ENCODE assay signal across 23 cellular contexts in genomic region chr12:121860257-121860656, GRCh38. TPM values are rescaled to one million over a fixed set of nuclear protein-coding genes. Genes with fewer than 3 reads are reported as not detected.
DNase-seq lines count a peak whose midpoint lies in the region; ATAC-seq, FAIRE-seq and TF ChIP-seq lines count a peak whose summit lies in the region.
"Had no signal": no experiment of that assay in that cellular context is flagged by ENCODE, and none has a peak within 500 bp of the region (broad histone marks: within the 10 kb centered on the region; RNA-seq: fewer than 3 reads in every experiment).

No MANE protein-coding gene starts in this region.

- peak; percentile 10 for DNase-seq in DMS53 treated with DMSO at 0.1 percent for 48 hours (lab: John Stamatoyannopoulos, UW; ENCODE audit: unreplicated experiment)
- DNase-seq in Panc1 (ENCODE audit: low read depth, low spot score) = no peak
- no peak for DNase-seq in smooth muscle cell (lab: John Stamatoyannopoulos, UW; ENCODE audit: unreplicated experiment)
- no peak for DNase-seq in NCI-H2171 treated with DMSO at 0.1 percent for 48 hours (lab: John Stamatoyannopoulos, UW)
- no peak for DNase-seq in foreskin keratinocyte
- DNase-seq in activated CD4-positive, alpha-beta T cell treated with anti-CD3 and anti-CD28 coated beads for 48 hours = no peak
- DNase-seq in urothelium cell line (ENCODE audit: low spot score) = no peak
- DNase-seq: activated CD4-positive, alpha-beta T cell treated with anti-CD3 and anti-CD28 coated beads, Interleukin-2, amount 10 ng/mL, durations not matched to agents 24 days and 14 days; adrenal gland; caudate nucleus; CD8-positive, alpha-beta memory T cell; DMS79; glutamatergic neuron; MV-4-11; naive B cell; NCI-H187 treated with DMSO at 0.1 percent for 48 hours; small intestine; stimulated activated CD4-positive, alpha-beta T cell treated with anti-CD3 and anti-CD28 coated beads, Interleukin-4, amount 100 ng/mL, for 4 hours; T-helper 1 cell had no signal

- H3K36me3 ChIP-seq in Panc1 (ENCODE audit: control insufficient read depth, insufficient read depth, low read length) (no peaks in the 10 kb centered on the region), smooth muscle cell (ENCODE audit: low read depth) (no peaks in the 10 kb centered on the region)
- H3K36me3 ChIP-seq: adrenal gland had no signal

- ATAC-seq in Panc1 (peak; percentile 27; the same call in 1 of the 2 replicates), foreskin keratinocyte (no peak)
- ATAC-seq: esophagus mucosa had no signal

- FAIRE-seq in urothelium cell line (lab: Jason Lieb, UNC) = no peak
- FAIRE-seq: small intestine had no signal

- TF ChIP-seq CTCF in Panc1 (IDR thresholded peaks at IDR 0.05) = no peak
- TF ChIP-seq CTCF in smooth muscle cell (IDR thresholded peaks at IDR 0.05; ENCODE audit: borderline replicate concordance, insufficient read depth, poor library complexity, severe bottlenecking) = no peak
- no peak for TF ChIP-seq CTCF in foreskin keratinocyte (conservative IDR thresholded peaks at IDR 0.05)

- intact Hi-C loops in Panc1 (cut with micrococcal nuclease; ENCODE audit: unreplicated experiment) = no loop called here

- H3K27me3 ChIP-seq in Panc1 (ENCODE audit: control insufficient read depth, insufficient read depth, low read length) = no peaks in the 10 kb centered on the region
- no peaks in the 10 kb centered on the region for H3K27me3 ChIP-seq in layer of hippocampus (ENCODE audit: control insufficient read depth, insufficient read depth, low read length)
- H3K27me3 ChIP-seq in smooth muscle cell (ENCODE audit: low read depth) = no peaks in the 10 kb centered on the region
- H3K27me3 ChIP-seq in foreskin keratinocyte = no peaks in the 10 kb centered on the region
- H3K27me3 ChIP-seq: adrenal gland had no signal

- H3F3A ChIP-seq in smooth muscle cell (ENCODE audit: low read depth) = peaks cover 31% of the 10 kb centered on the region

- POLR2A ChIA-PET in Panc1 (lab: Charles Lee) = interaction anchor here (0.5 kb wide), 1 partner anchor 38 kb away, joined by 3 read pairs; no protein-coding TSS in a partner anchor

- BruUV-seq in Panc1 (replicated peaks; lab: Mats Ljungman, UMichigan) = no TSS peak

- CTCF ChIA-PET in Panc1 (lab: Charles Lee) = interaction anchor here (0.5 kb wide), 1 partner anchor 25 kb away, joined by 10 read pairs; no protein-coding TSS in a partner anchor

- H3K9me3 ChIP-seq in Panc1 (ENCODE audit: control insufficient read depth, insufficient read depth, low read depth, low read length) = no peaks in the 10 kb centered on the region
- H3K9me3 ChIP-seq in smooth muscle cell (replicated peaks; ENCODE audit: low read depth) = no peaks in the 10 kb centered on the region
- H3K9me3 ChIP-seq: adrenal gland had no signal

- in situ Hi-C loops in Panc1 (cut with HindIII; ENCODE audit: low pct_unique_long_range_greater_than_20kb, low sequenced_read_pairs) = no loop called here

- no peak overlapping the region for H2AFZ ChIP-seq in smooth muscle cell (ENCODE audit: low read depth)

- H3K4me3 ChIP-seq in Panc1 (ENCODE audit: low read depth in 2 of 2, low read length in 2 of 2) = no peak overlapping the region
- H3K4me3 ChIP-seq in smooth muscle cell = no peak overlapping the region
- H3K4me3 ChIP-seq: adrenal gland, lung had no signal

- 89% methylated on average over 1 of the region's 1 CpG for WGBS in smooth muscle cell (ENCODE audit: low lambda C conversion rate)

- H3K9ac ChIP-seq in smooth muscle cell (ENCODE audit: low read depth) = no peak overlapping the region

- no peak overlapping the region for H3K4me2 ChIP-seq in smooth muscle cell

- H3K27ac ChIP-seq in Panc1 (ENCODE audit: low read length) (no peak overlapping the region), layer of hippocampus (ENCODE audit: low read depth, low read length) (peak overlapping the region; percentile 27), smooth muscle cell (ENCODE audit: low read depth) (peak overlapping the region; percentile 15), foreskin keratinocyte (no peak overlapping the region)
- H3K27ac ChIP-seq: HL-60 had no signal

- no peaks in the 10 kb centered on the region for H4K20me1 ChIP-seq in smooth muscle cell (ENCODE audit: low read depth)

- no peaks in the 10 kb centered on the region for H3K79me2 ChIP-seq in smooth muscle cell (ENCODE audit: low read depth)

- H3K4me1 ChIP-seq in Panc1 (ENCODE audit: control insufficient read depth, insufficient read depth, low read length) (peaks cover 23% of the 10 kb centered on the region), smooth muscle cell (ENCODE audit: low read depth) (peaks cover 9% of the 10 kb centered on the region), foreskin keratinocyte (peaks cover 3% of the 10 kb centered on the region)

RNA-seq across cellular contexts. Expression of gene HPD, which starts 1.6 kb away (rescaled TPM):
- total RNA-seq in Panc1 (2021; ENCODE audit: unreplicated experiment) (0.51 TPM), smooth muscle cell (not detected in 2 replicates), foreskin keratinocyte (not detected in 2 replicates)
- 0.57 TPM for polyA plus RNA-seq in Panc1 (2012; ENCODE audit: insufficient read length)
- polyA plus RNA-seq in smooth muscle cell (0.53 TPM in 1 of 2 replicates, not detected in the other), foreskin keratinocyte (not detected in 2 replicates)
- total RNA-seq: activated CD4-positive, alpha-beta T cell treated with anti-CD3 and anti-CD28 coated beads, Interleukin-2, amount 10 ng/mL, durations not matched to agents 24 days and 14 days; CD8-positive, alpha-beta memory T cell had no signal
- polyA plus RNA-seq: CD8-positive, alpha-beta memory T cell had no signal

RNA-seq across cellular contexts. Expression of gene PSMD9, which starts 28.3 kb away (rescaled TPM):
- total RNA-seq in Panc1 (2021; ENCODE audit: unreplicated experiment) (62.7 TPM), smooth muscle cell (33.9 and 42.4 TPM in 2 replicates), foreskin keratinocyte (90.2 and 95.1 TPM in 2 replicates)
- 109 TPM for polyA plus RNA-seq in Panc1 (2012; ENCODE audit: insufficient read length)
- polyA plus RNA-seq in smooth muscle cell (87.3 and 87.7 TPM in 2 replicates), foreskin keratinocyte (128 and 139 TPM in 2 replicates)

RNA-seq across cellular contexts. Expression of gene SETD1B, which starts 56.4 kb away (rescaled TPM):
- total RNA-seq in Panc1 (2021; ENCODE audit: unreplicated experiment) (31.2 TPM), smooth muscle cell (2.7 and 4.2 TPM in 2 replicates), foreskin keratinocyte (5.5 and 6.1 TPM in 2 replicates)
- polyA plus RNA-seq in Panc1 (2012; ENCODE audit: insufficient read length) = 24.0 TPM
- polyA plus RNA-seq in smooth muscle cell (1.9 and 2.9 TPM in 2 replicates), foreskin keratinocyte (2.2 and 2.6 TPM in 2 replicates)

RNA-seq across cellular contexts. Expression of gene CFAP251, which starts 58.1 kb away (rescaled TPM):
- total RNA-seq in Panc1 (2021; ENCODE audit: unreplicated experiment) (4.2 TPM), smooth muscle cell (5.0 and 8.6 TPM in 2 replicates), foreskin keratinocyte (44.5 and 52.1 TPM in 2 replicates)
- 3.3 TPM for polyA plus RNA-seq in Panc1 (2012; ENCODE audit: insufficient read length)
- polyA plus RNA-seq in smooth muscle cell (1.2 and 7.1 TPM in 2 replicates), foreskin keratinocyte (40.7 and 48.0 TPM in 2 replicates)
- polyA plus RNA-seq: CD8-positive, alpha-beta memory T cell had no signal

Comparison
In these comparisons a context has a peak if more than half of its experiments do, and no peak if none do; other contexts are left out.
1. H3K27ac ChIP-seq: peak in layer of hippocampus (single experiment) and smooth muscle cell (single experiment); none in Panc1 (single experiment) and foreskin keratinocyte (single experiment).